ENCODE assay signal across 1 cellular context in the genomic region with DNA sequence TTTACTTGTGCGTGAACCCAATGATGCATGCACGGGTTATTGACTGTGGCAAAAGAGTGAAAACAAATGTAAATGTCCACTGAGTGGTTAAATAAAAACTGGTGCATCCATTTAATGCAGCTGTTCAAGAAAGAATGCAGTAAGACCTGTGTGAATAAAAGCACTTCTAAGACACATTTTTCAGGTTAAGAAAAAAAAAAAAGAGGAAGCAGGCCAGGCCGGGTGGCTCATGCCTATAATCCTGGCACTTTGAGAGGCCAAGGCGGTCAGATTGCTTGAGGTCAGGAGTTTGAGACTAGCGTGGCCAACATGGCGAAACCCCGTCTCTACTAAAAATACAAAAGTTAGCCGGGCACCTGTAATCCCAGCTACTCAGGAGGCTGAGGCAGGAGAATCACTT.
TF ChIP-seq lines count a peak whose summit lies in the region.

No MANE protein-coding gene starts in this region.

TF ChIP-seq in K562, 482 proteins besides CTCF, POLR2A, EP300 and RAD21:
- TF ChIP-seq SPI1 (IDR thresholded peaks at IDR 0.05; ENCODE audit: borderline replicate concordance, low read depth, low read length): 0 out of 2 replicates have a peak, but pooled peaks have one; percentile 13
- no peak for TF ChIP-seq ZNF165 (CRISPR knock-in tag; IDR thresholded peaks at IDR 0.05; ENCODE audit: borderline replicate concordance)
